In genomic region chr11:108536783-108537182, GRCh38 we compare ENCODE assay signal across 22 cellular contexts.
"Had no signal": no experiment of that assay in that cellular context is flagged by ENCODE, and none has a peak within 500 bp of the region (broad histone marks: within the 10 kb centered on the region; RNA-seq: fewer than 3 reads in every experiment).

No MANE protein-coding gene starts in this region.

- H3K9ac ChIP-seq: SK-N-SH had no signal

- H3K36me3 ChIP-seq: brain microvascular endothelial cell, left ventricle myocardium inferior, neutrophil, tibial nerve had no signal

- H3K9me3 Mint-ChIP-seq: activated CD8-positive, alpha-beta T cell treated with anti-CD3 and anti-CD28 coated beads for 36 hours; activated T-cell treated with anti-CD3 and anti-CD28 coated beads, Interleukin-2, amount 50 U/mL, for 24 hours; activated T-helper 2 cell treated with anti-CD3 and anti-CD28 coated beads, Interferon-gamma antibody, Interleukin-2, Interleukin-4, amounts not matched to agents 10 μg/mL and 5 μg/mL and 100 μg/mL, durations not matched to agents 14 hours and 24 hours and 36 hours; memory B cell; naive thymus-derived CD8-positive, alpha-beta T cell; T-cell had no signal

- H3K4me3 ChIP-seq: coronary artery, left ventricle myocardium inferior, tibial nerve had no signal

- H3K27me3 Mint-ChIP-seq: activated CD4-positive, alpha-beta T cell treated with anti-CD3 and anti-CD28 coated beads, Interleukin-2, amount 10 ng/mL, durations not matched to agents 24 days and 14 days; activated CD8-positive, alpha-beta T cell treated with anti-CD3 and anti-CD28 coated beads for 36 hours; activated T-cell treated with anti-CD3 and anti-CD28 coated beads, Interleukin-2, amount 50 U/mL, for 24 hours; naive thymus-derived CD8-positive, alpha-beta T cell; T-cell had no signal

- H3K4me1 ChIP-seq: left ventricle myocardium inferior, tibial nerve had no signal

- DNase-seq: activated CD4-positive, alpha-beta T cell treated with anti-CD3 and anti-CD28 coated beads, Interleukin-2, amount 10 ng/mL, durations not matched to agents 24 days and 14 days; activated CD8-positive, alpha-beta T cell treated with anti-CD3 and anti-CD28 coated beads for 36 hours; activated naive CD4-positive, alpha-beta T cell treated with Interleukin-2 at 50 U/mL for 16 hours; activated T-cell treated with anti-CD3 and anti-CD28 coated beads, Interleukin-2, amount 50 U/mL, for 24 hours; aorta; brain microvascular endothelial cell; hippocampal formation; left ventricle myocardium inferior; naive thymus-derived CD8-positive, alpha-beta T cell; posterior cingulate gyrus; retina; SK-N-SH; stimulated activated CD4-positive, alpha-beta T cell treated with anti-CD3 and anti-CD28 coated beads, Interleukin-12 subunit alpha, Interleukin-12 subunit beta, amount 100 ng/mL, for 4 hours; stimulated activated CD4-positive, alpha-beta T cell treated with anti-CD3 and anti-CD28 coated beads, Interleukin-1b, Interleukin-23, amount 100 ng/mL, for 48 hours; stimulated activated naive CD8-positive, alpha-beta T cell treated with anti-CD3 and anti-CD28 coated beads, Interleukin-15, Interleukin-2, amounts not matched to agents 100 U/mL and 50 U/mL, for 24 hours; substantia nigra; T-cell had no signal

- H3K27ac ChIP-seq: brain microvascular endothelial cell, coronary artery, left ventricle myocardium inferior, neutrophil, tibial nerve had no signal

- H3K9me3 ChIP-seq: left ventricle myocardium inferior, neutrophil, SK-N-SH, tibial nerve had no signal

- H3K36me3 Mint-ChIP-seq: memory B cell had no signal

- H3K4me1 Mint-ChIP-seq: activated CD4-positive, alpha-beta T cell treated with anti-CD3 and anti-CD28 coated beads, Interleukin-2, amount 10 ng/mL, durations not matched to agents 24 days and 14 days; memory B cell had no signal

- ATAC-seq: activated CD8-positive, alpha-beta T cell treated with anti-CD3 and anti-CD28 coated beads for 36 hours; naive thymus-derived CD8-positive, alpha-beta T cell; stimulated activated naive CD8-positive, alpha-beta T cell treated with anti-CD3 and anti-CD28 coated beads, Interleukin-15, Interleukin-2, amounts not matched to agents 100 U/mL and 50 U/mL, for 24 hours; T-cell had no signal

- H3K27ac Mint-ChIP-seq: activated CD4-positive, alpha-beta T cell treated with anti-CD3 and anti-CD28 coated beads, Interleukin-2, amount 10 ng/mL, durations not matched to agents 24 days and 14 days; activated CD8-positive, alpha-beta T cell treated with anti-CD3 and anti-CD28 coated beads for 36 hours; activated T-cell treated with anti-CD3 and anti-CD28 coated beads, Interleukin-2, amount 50 U/mL, for 24 hours; activated T-helper 2 cell treated with anti-CD3 and anti-CD28 coated beads, Interferon-gamma antibody, Interleukin-2, Interleukin-4, amounts not matched to agents 10 μg/mL and 5 μg/mL and 100 μg/mL, durations not matched to agents 14 hours and 24 hours and 36 hours; memory B cell; T-cell had no signal

- H3K27me3 ChIP-seq: brain microvascular endothelial cell, neutrophil, tibial nerve had no signal

- H3K4me2 ChIP-seq: SK-N-SH had no signal

- H3K4me3 Mint-ChIP-seq: activated CD4-positive, alpha-beta T cell treated with anti-CD3 and anti-CD28 coated beads, Interleukin-2, amount 10 ng/mL, durations not matched to agents 24 days and 14 days; activated CD8-positive, alpha-beta T cell treated with anti-CD3 and anti-CD28 coated beads for 36 hours; activated T-cell treated with anti-CD3 and anti-CD28 coated beads, Interleukin-2, amount 50 U/mL, for 24 hours; memory B cell; T-cell had no signal
